11 cellular contexts compared by ENCODE assay signal in genomic region chr11:83612891-83613766, GRCh38.
DNase-seq lines count a peak whose midpoint lies in the region; ATAC-seq, FAIRE-seq and TF ChIP-seq lines count a peak whose summit lies in the region.
"Had no signal": no experiment of that assay in that cellular context is flagged by ENCODE, and none has a peak within 500 bp of the region (broad histone marks: within the 10 kb centered on the region; RNA-seq: fewer than 3 reads in every experiment).

No MANE protein-coding gene starts in this region.

- H3F3A ChIP-seq in SK-N-SH (replicated peaks; ENCODE audit: insufficient read depth): no peaks in the 10 kb centered on the region

- no peak for FAIRE-seq in D721Med (lab: Jason Lieb, UNC)
- FAIRE-seq: colon had no signal

- peaks cover 1% of the 10 kb centered on the region for H3K4me1 Mint-ChIP-seq in mesothelial cell of epicardium
- no peaks in the 10 kb centered on the region for H3K4me1 Mint-ChIP-seq in chondrocyte (ENCODE audit: low read depth)

- H3K4me3 ChIP-seq in SK-N-SH (ENCODE audit: low read depth in 2 of 2, low read length in 1 of 2): no peak overlapping the region

- no peak for TF ChIP-seq RAD21 in SK-N-SH (IDR thresholded peaks at IDR 0.05; ENCODE audit: low read length)

- 56% methylated on average over 5 of the region's 5 CpGs for WGBS in SK-N-SH (ENCODE audit: low lambda C conversion rate)

- no peaks in the 10 kb centered on the region for H3K9me2 ChIP-seq in SK-N-SH

- in situ Hi-C loops in KBM-7 (cut with MboI; ENCODE audit: low pct_unique_long_range_greater_than_20kb, low sequenced_read_pairs): no loop called here

- H3K9ac ChIP-seq in SK-N-SH: no peak overlapping the region

- H3K27ac ChIP-seq in SK-N-SH (ENCODE audit: low read depth in 2 of 2, low read length in 1 of 2): no peak overlapping the region

- no peaks in the 10 kb centered on the region for H4K20me1 ChIP-seq in SK-N-SH (ENCODE audit: insufficient read depth)

- H3K4me3 Mint-ChIP-seq in mesothelial cell of epicardium: no peak overlapping the region
- no peak overlapping the region for H3K4me3 Mint-ChIP-seq in chondrocyte (ENCODE audit: unreplicated experiment)
- H3K4me3 Mint-ChIP-seq: activated CD8-positive, alpha-beta T cell treated with anti-CD3 and anti-CD28 coated beads, Interleukin-2, amount 10 ng/mL, durations not matched to agents 7 days and 5 days had no signal

- ATAC-seq in SK-N-SH treated with all-trans-retinoic acid at 6 μM for 48 hours: no peak; the same call in 2 of the 3 replicates
- peak; percentile 88 for ATAC-seq in HG02884 (IDR thresholded peaks at IDR 0.05; ENCODE audit: unreplicated experiment)
- ATAC-seq: activated CD8-positive, alpha-beta T cell treated with anti-CD3 and anti-CD28 coated beads, Interleukin-2, amount 10 ng/mL, durations not matched to agents 7 days and 5 days; right cardiac atrium had no signal

- H3K9me3 Mint-ChIP-seq in mesothelial cell of epicardium: peaks cover 3% of the 10 kb centered on the region
- no peaks in the 10 kb centered on the region for H3K9me3 Mint-ChIP-seq in chondrocyte (ENCODE audit: low read depth)

- H3K79me2 ChIP-seq in SK-N-SH (ENCODE audit: insufficient read depth): no peaks in the 10 kb centered on the region

- H3K36me3 Mint-ChIP-seq in mesothelial cell of epicardium (no peaks in the 10 kb centered on the region), chondrocyte (ENCODE audit: low read depth) (no peaks in the 10 kb centered on the region)

- no peaks in the 10 kb centered on the region for H3K27me3 Mint-ChIP-seq in mesothelial cell of epicardium (ENCODE audit: low read depth)
- peaks cover 4% of the 10 kb centered on the region for H3K27me3 Mint-ChIP-seq in chondrocyte (ENCODE audit: low read depth)

- no peaks in the 10 kb centered on the region for H3K9me3 ChIP-seq in SK-N-SH

- H3K36me3 ChIP-seq in SK-N-SH (replicated peaks in 1 of 2; ENCODE audit: control insufficient read depth in 1 of 2, insufficient read depth in 2 of 2, low read length in 1 of 2): no peaks in the 10 kb centered on the region

- CTCF ChIA-PET in SK-N-SH (lab: Yijun Ruan, JAX): interaction anchor here (1.0 kb wide), 1 partner anchor 67 kb away, joined by 3 read pairs; no protein-coding TSS in a partner anchor

- TF ChIP-seq CTCF in SK-N-SH (IDR thresholded peaks at IDR 0.05) (no peak), mesothelial cell of epicardium (IDR thresholded peaks at IDR 0.05; ENCODE audit: unreplicated experiment) (no peak), D721Med (IDR thresholded peaks at IDR 0.05; ENCODE audit: insufficient read depth, missing control alignments) (no peak), chondrocyte (IDR thresholded peaks at IDR 0.05) (no peak)

- H2AFZ ChIP-seq in SK-N-SH (ENCODE audit: low read depth): no peak overlapping the region

- H3K27me3 ChIP-seq in SK-N-SH (ENCODE audit: insufficient read depth): no peaks in the 10 kb centered on the region

- peaks cover 11 to 16% of the 10 kb centered on the region in 2 experiments; a peak in 3 of 4 replicates for H3K4me1 ChIP-seq in SK-N-SH (ENCODE audit: control insufficient read depth in 1 of 2, insufficient read depth in 2 of 2, low read depth in 1 of 2, low read length in 1 of 2)

- no peak overlapping the region for H3K4me2 ChIP-seq in SK-N-SH

- TF ChIP-seq EP300 in SK-N-SH (IDR thresholded peaks at IDR 0.05; ENCODE audit: borderline replicate concordance in 1 of 2, low read depth in 1 of 2, low read length in 1 of 2): no peak

- H3K27ac Mint-ChIP-seq in mesothelial cell of epicardium (no peak overlapping the region), chondrocyte (ENCODE audit: unreplicated experiment) (no peak overlapping the region)
- H3K27ac Mint-ChIP-seq: activated CD8-positive, alpha-beta T cell treated with anti-CD3 and anti-CD28 coated beads, Interleukin-2, amount 10 ng/mL, durations not matched to agents 7 days and 5 days had no signal

- POLR2A ChIA-PET in SK-N-SH (lab: Yijun Ruan, JAX): no interaction called here

- peak; percentile 19 for DNase-seq in SK-N-SH
- peak; percentile 9 to 14 for DNase-seq in NCI-H1930 (lab: John Stamatoyannopoulos, UW)
- no peak for DNase-seq in KBM-7
- DNase-seq in mesothelial cell of epicardium (ENCODE audit: low spot score in 2 of 2, unreplicated experiment in 2 of 2): no peak
- DNase-seq in D721Med (ENCODE audit: insufficient read length, low spot score): no peak
- DNase-seq in chondrocyte (ENCODE audit: low spot score): no peak
- DNase-seq: activated CD8-positive, alpha-beta T cell treated with anti-CD3 and anti-CD28 coated beads, Interleukin-2, amount 10 ng/mL, durations not matched to agents 7 days and 5 days; right cardiac atrium had no signal

TF ChIP-seq in SK-N-SH, 30 proteins besides CTCF, POLR2A, EP300 and RAD21:
- no peak for TF ChIP-seq USF1 (IDR thresholded peaks at IDR 0.05; ENCODE audit: borderline replicate concordance, low read depth)
- TF ChIP-seq TCF12 (IDR thresholded peaks at IDR 0.05): no peak

TF ChIP-seq in SK-N-SH treated with all-trans-retinoic acid at 6 μM for 48 hours, 23 proteins besides CTCF, POLR2A, EP300 and RAD21:
- no peak for TF ChIP-seq ZNF565 (CRISPR knock-in tag; conservative IDR thresholded peaks at IDR 0.05; ENCODE audit: low read depth)
- no peak for TF ChIP-seq RARB (CRISPR knock-in tag; IDR thresholded peaks at IDR 0.05)
- TF ChIP-seq ZNF70 (CRISPR knock-in tag; IDR thresholded peaks at IDR 0.05): no peak

Comparison
In these comparisons a context has a peak if more than half of its experiments do, and no peak if none do; other contexts are left out.
1. DNase-seq: peak in SK-N-SH (single experiment) and NCI-H1930 (2 of 2); none in KBM-7 (single experiment), mesothelial cell of epicardium (0 of 2), D721Med (single experiment) and chondrocyte (single experiment).